ENCODE assay signal across 10 cellular contexts in the genomic region with DNA sequence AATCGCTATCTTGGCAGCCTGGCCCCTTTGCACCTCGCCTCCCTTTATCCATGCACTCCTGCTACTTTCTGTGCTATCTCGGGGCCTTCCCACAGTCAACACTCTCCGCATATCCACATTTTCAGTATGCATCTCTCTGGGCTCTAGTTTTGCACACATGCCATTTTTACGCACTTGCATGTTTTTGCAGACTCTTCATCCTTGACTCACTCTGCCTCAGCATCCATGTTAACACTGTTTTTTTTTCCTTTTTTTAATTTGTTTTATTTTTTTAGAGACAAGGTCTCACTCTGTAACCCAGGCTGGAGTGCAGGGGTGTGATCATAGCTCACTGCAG. TPM values are rescaled to one million over a fixed set of nuclear protein-coding genes. Genes with fewer than 3 reads are reported as not detected.
DNase-seq lines count a peak whose midpoint lies in the region; TF ChIP-seq lines count a peak whose summit lies in the region.
"Had no signal": no experiment of that assay in that cellular context is flagged by ENCODE, and none has a peak within 500 bp of the region (broad histone marks: within the 10 kb centered on the region; RNA-seq: fewer than 3 reads in every experiment).

No MANE protein-coding gene starts in this region.

- intact Hi-C loops in breast epithelium (cut with DNase I; ENCODE audit: low total_unique reads), result no loop called here
- intact Hi-C loops in MCF 10A (cut with micrococcal nuclease), result no loop called here
- intact Hi-C loops in transverse colon (cut with DNase I; ENCODE audit: low total_unique reads), result no loop called here
- intact Hi-C loops in activated CD4-positive, alpha-beta T cell treated with anti-CD3 and anti-CD28 coated beads, Interleukin-2, amount 10 ng/mL, durations not matched to agents 24 days and 14 days (cut with micrococcal nuclease), result loop anchor here (10.0 kb wide), 1 partner anchor 382 kb away; no protein-coding TSS in a partner anchor

- H3K4me1 ChIP-seq in breast epithelium (peaks cover 9 to 15% of the 10 kb centered on the region in 2 donors), muscle layer of colon (ENCODE audit: insufficient read depth, low read length) (peaks cover 36% of the 10 kb centered on the region), transverse colon (peaks cover 21 to 52% (median 42%) of the 10 kb centered on the region in 4 donors)

- H3K27ac Mint-ChIP-seq in MCF 10A (ENCODE audit: low read depth, unreplicated experiment), result no peak overlapping the region
- no peak overlapping the region for H3K27ac Mint-ChIP-seq in activated CD4-positive, alpha-beta T cell treated with anti-CD3 and anti-CD28 coated beads, Interleukin-2, amount 10 ng/mL, durations not matched to agents 24 days and 14 days

- H3K4me3 Mint-ChIP-seq in MCF 10A (ENCODE audit: unreplicated experiment), result no peak overlapping the region
- H3K4me3 Mint-ChIP-seq in activated CD4-positive, alpha-beta T cell treated with anti-CD3 and anti-CD28 coated beads, Interleukin-2, amount 10 ng/mL, durations not matched to agents 24 days and 14 days, result no peak overlapping the region

- H3K36me3 ChIP-seq in breast epithelium, result no peaks in the 10 kb centered on the region
- no peaks in the 10 kb centered on the region for H3K36me3 ChIP-seq in muscle layer of colon (ENCODE audit: insufficient read depth, low read length)
- no peaks in the 10 kb centered on the region for H3K36me3 ChIP-seq in transverse colon

- peaks cover 24% of the 10 kb centered on the region for H3K4me1 Mint-ChIP-seq in MCF 10A (ENCODE audit: insufficient read depth, unreplicated experiment)
- H3K4me1 Mint-ChIP-seq in activated CD4-positive, alpha-beta T cell treated with anti-CD3 and anti-CD28 coated beads, Interleukin-2, amount 10 ng/mL, durations not matched to agents 24 days and 14 days, result peaks cover 17% of the 10 kb centered on the region

- no peaks in the 10 kb centered on the region for H3K27me3 Mint-ChIP-seq in MCF 10A (ENCODE audit: insufficient read depth, unreplicated experiment)
- no peaks in the 10 kb centered on the region for H3K27me3 Mint-ChIP-seq in activated CD4-positive, alpha-beta T cell treated with anti-CD3 and anti-CD28 coated beads, Interleukin-2, amount 10 ng/mL, durations not matched to agents 24 days and 14 days

- no peak for TF ChIP-seq EP300 in transverse colon (IDR thresholded peaks at IDR 0.05; ENCODE audit: low read depth)

- no peak for TF ChIP-seq POLR2A in breast epithelium (IDR thresholded peaks at IDR 0.05)
- no peak for TF ChIP-seq POLR2A in transverse colon (IDR thresholded peaks at IDR 0.05)

- peak overlapping the region; percentile 13 to 56 (median 44) for H3K4me3 ChIP-seq in breast epithelium
- H3K4me3 ChIP-seq in muscle layer of colon (ENCODE audit: low read depth in 1 of 2, low read length in 2 of 2), result peak overlapping the region; percentile 25 to 52
- peak overlapping the region in 2 of 4 donors; percentile 7 to 22 for H3K4me3 ChIP-seq in transverse colon
- H3K4me3 ChIP-seq: GM12878 had no signal

- H3K9me3 Mint-ChIP-seq in MCF 10A (ENCODE audit: unreplicated experiment), result no peaks in the 10 kb centered on the region
- H3K9me3 Mint-ChIP-seq in activated CD4-positive, alpha-beta T cell treated with anti-CD3 and anti-CD28 coated beads, Interleukin-2, amount 10 ng/mL, durations not matched to agents 24 days and 14 days, result no peaks in the 10 kb centered on the region

- H3K27ac ChIP-seq in breast epithelium, result peak overlapping the region; percentile 55 to 74
- peak overlapping the region; percentile 90 for H3K27ac ChIP-seq in cingulate gyrus (ENCODE audit: low read depth, low read length)
- H3K27ac ChIP-seq in muscle layer of colon (ENCODE audit: low read depth, low read length), result peak overlapping the region; percentile 77
- H3K27ac ChIP-seq in transverse colon, result peak overlapping the region; percentile 85 to 93 (median 90)

- POLR2A ChIA-PET in MCF 10A (lab: Yijun Ruan, JAX), result no interaction called here

- in situ Hi-C loops in transverse colon (cut with MboI; ENCODE audit: low pct_ligation_motif_present in 1 of 4, low pct_unique_long_range_greater_than_20kb in 1 of 4, low sequenced_read_pairs in 3 of 4), result no loop called here

- 24 to 42% methylated on average over 4 to 5 of the region's 5 CpGs for WGBS in transverse colon (ENCODE audit: low coverage in 1 of 2), 2 donors

- no peaks in the 10 kb centered on the region for H3K36me3 Mint-ChIP-seq in MCF 10A (ENCODE audit: insufficient read depth, unreplicated experiment)
- H3K36me3 Mint-ChIP-seq in activated CD4-positive, alpha-beta T cell treated with anti-CD3 and anti-CD28 coated beads, Interleukin-2, amount 10 ng/mL, durations not matched to agents 24 days and 14 days (ENCODE audit: low read depth), result peaks cover 2% of the 10 kb centered on the region

- no peak overlapping the region for H3K9ac ChIP-seq in muscle layer of colon (ENCODE audit: low read length)

- TF ChIP-seq CTCF in breast epithelium (IDR thresholded peaks at IDR 0.05), result no peak
- TF ChIP-seq CTCF in MCF 10A (IDR thresholded peaks at IDR 0.05; ENCODE audit: unreplicated experiment), result no peak
- TF ChIP-seq CTCF in transverse colon (IDR thresholded peaks at IDR 0.05), result no peak

- CTCF ChIA-PET in MCF 10A (lab: Yijun Ruan, JAX), result interaction anchor here (0.6 to 0.9 kb wide), 3 partner anchors 21 to 276 kb away, joined by 3 to 4 read pairs (median 3); a partner anchor contains a TSS

- H3K9me3 ChIP-seq in breast epithelium, result no peaks in the 10 kb centered on the region
- no peaks in the 10 kb centered on the region for H3K9me3 ChIP-seq in muscle layer of colon (ENCODE audit: low read length)
- H3K9me3 ChIP-seq in transverse colon, result no peaks in the 10 kb centered on the region

- H3K27me3 ChIP-seq in breast epithelium (no peaks in the 10 kb centered on the region), muscle layer of colon (ENCODE audit: control insufficient read depth in 1 of 2, insufficient read depth in 2 of 2, low read length in 2 of 2) (no peaks in the 10 kb centered on the region), transverse colon (no peaks in the 10 kb centered on the region)

- no peak for DNase-seq in breast epithelium (ENCODE audit: low spot score in 2 of 2)
- no peak for DNase-seq in MCF 10A (ENCODE audit: unreplicated experiment)
- no peak for DNase-seq in transverse colon
- DNase-seq in CD1c-positive myeloid dendritic cell (ENCODE audit: extremely low spot score), result no peak
- no peak for DNase-seq in activated CD4-positive, alpha-beta T cell treated with anti-CD3 and anti-CD28 coated beads, Interleukin-2, amount 10 ng/mL, durations not matched to agents 24 days and 14 days
- no peak for DNase-seq in middle frontal gyrus (ENCODE audit: extremely low spot score, low spot score)
- DNase-seq: AML-193 had no signal

- BruUV-seq in MCF 10A (replicated peaks; lab: Mats Ljungman, UMichigan), result no TSS peak

RNA-seq across cellular contexts. Expression of a gene that starts 2.5 kb away (rescaled TPM):
- total RNA-seq in breast epithelium (1 to 10 TPM in 2 of 3 donors, under 1 TPM in 1; 0.32 to 1.9 (median 1.3) TPM), MCF 10A (2022) (0.22 and 0.65 TPM in 2 replicates), transverse colon (1 to 10 TPM in 2 of 4 donors, under 1 TPM in 1, not detected in 1; 0.55 to 2.2 (median 1.6) TPM)
- total RNA-seq in activated CD4-positive, alpha-beta T cell treated with anti-CD3 and anti-CD28 coated beads, Interleukin-2, amount 10 ng/mL, durations not matched to agents 24 days and 14 days, result 1.2 and 1.4 TPM in 2 replicates

RNA-seq across cellular contexts. Expression of a gene that starts 21.3 kb away (rescaled TPM):
- total RNA-seq in breast epithelium, result 1 to 10 TPM in 2 of 3 donors, not detected in 1; 2.6 to 5.9 TPM
- not detected in 2 replicates for total RNA-seq in MCF 10A (2022)
- total RNA-seq in transverse colon, result 10 to 100 TPM; 32.5 to 68.6 (median 55.1) TPM
- not detected in 2 replicates for total RNA-seq in activated CD4-positive, alpha-beta T cell treated with anti-CD3 and anti-CD28 coated beads, Interleukin-2, amount 10 ng/mL, durations not matched to agents 24 days and 14 days
- total RNA-seq: GM12878 had no signal

RNA-seq across cellular contexts. Expression of a gene that starts 23.4 kb away (rescaled TPM):
- total RNA-seq in breast epithelium (10 to 100 TPM in 2 of 3 donors, 1 to 10 TPM in 1; 7.7 to 28.2 (median 10.7) TPM), MCF 10A (2022) (1.9 and 3.0 TPM in 2 replicates), transverse colon (10 to 100 TPM in 2 of 4 donors, 1 to 10 TPM in 2; 3.0 to 11.1 (median 7.0) TPM)
- 0.71 and 0.82 TPM in 2 replicates for total RNA-seq in activated CD4-positive, alpha-beta T cell treated with anti-CD3 and anti-CD28 coated beads, Interleukin-2, amount 10 ng/mL, durations not matched to agents 24 days and 14 days

RNA-seq across cellular contexts. Expression of a gene that starts 29.7 kb away (rescaled TPM):
- total RNA-seq in breast epithelium (under 1 TPM in 1 of 3 donors, not detected in 2; 0.29 TPM), MCF 10A (2022) (3.5 and 4.2 TPM in 2 replicates), transverse colon (not detected)
- 0.21 TPM in 1 of 2 replicates, not detected in the other for total RNA-seq in activated CD4-positive, alpha-beta T cell treated with anti-CD3 and anti-CD28 coated beads, Interleukin-2, amount 10 ng/mL, durations not matched to agents 24 days and 14 days
- total RNA-seq: GM12878 had no signal

RNA-seq across cellular contexts. Expression of a gene that starts 35.4 kb away (rescaled TPM):
- total RNA-seq in breast epithelium, result 1 to 10 TPM in 2 of 3 donors, under 1 TPM in 1; 0.48 to 6.2 (median 3.1) TPM
- 10.5 and 14.7 TPM in 2 replicates for total RNA-seq in MCF 10A (2022)
- under 1 TPM; 0.27 to 1.00 (median 0.58) TPM for total RNA-seq in transverse colon
- total RNA-seq in activated CD4-positive, alpha-beta T cell treated with anti-CD3 and anti-CD28 coated beads, Interleukin-2, amount 10 ng/mL, durations not matched to agents 24 days and 14 days, result 0.23 and 0.26 TPM in 2 replicates
- total RNA-seq: GM12878 had no signal

Comparison
In these comparisons a context has a peak if more than half of its experiments do, and no peak if none do; other contexts are left out.
1. RNA of a gene that starts 21.3 kb away (total RNA-seq): 32.5 to 68.6 TPM in transverse colon; 2.6 to 5.9 TPM in breast epithelium, not detected in activated CD4-positive, alpha-beta T cell treated with anti-CD3 and anti-CD28 coated beads, Interleukin-2, amount 10 ng/mL, durations not matched to agents 24 days and 14 days and not detected in MCF 10A; every median in the first group is over 4 times any median in the second.
2. Peak in every context shown above with its lines, with median percentiles within 50 percentile points of each other: H3K27ac ChIP-seq.